ENCODE assay signal across 1 cellular context in genomic region chr1:226349801-226350503, GRCh38.
TF ChIP-seq lines count a peak whose summit lies in the region.

No MANE protein-coding gene starts in this region.

TF ChIP-seq in GM12878, 131 proteins besides CTCF, POLR2A, EP300 and RAD21 (continued from another document):
- TF ChIP-seq, protein P1, sequence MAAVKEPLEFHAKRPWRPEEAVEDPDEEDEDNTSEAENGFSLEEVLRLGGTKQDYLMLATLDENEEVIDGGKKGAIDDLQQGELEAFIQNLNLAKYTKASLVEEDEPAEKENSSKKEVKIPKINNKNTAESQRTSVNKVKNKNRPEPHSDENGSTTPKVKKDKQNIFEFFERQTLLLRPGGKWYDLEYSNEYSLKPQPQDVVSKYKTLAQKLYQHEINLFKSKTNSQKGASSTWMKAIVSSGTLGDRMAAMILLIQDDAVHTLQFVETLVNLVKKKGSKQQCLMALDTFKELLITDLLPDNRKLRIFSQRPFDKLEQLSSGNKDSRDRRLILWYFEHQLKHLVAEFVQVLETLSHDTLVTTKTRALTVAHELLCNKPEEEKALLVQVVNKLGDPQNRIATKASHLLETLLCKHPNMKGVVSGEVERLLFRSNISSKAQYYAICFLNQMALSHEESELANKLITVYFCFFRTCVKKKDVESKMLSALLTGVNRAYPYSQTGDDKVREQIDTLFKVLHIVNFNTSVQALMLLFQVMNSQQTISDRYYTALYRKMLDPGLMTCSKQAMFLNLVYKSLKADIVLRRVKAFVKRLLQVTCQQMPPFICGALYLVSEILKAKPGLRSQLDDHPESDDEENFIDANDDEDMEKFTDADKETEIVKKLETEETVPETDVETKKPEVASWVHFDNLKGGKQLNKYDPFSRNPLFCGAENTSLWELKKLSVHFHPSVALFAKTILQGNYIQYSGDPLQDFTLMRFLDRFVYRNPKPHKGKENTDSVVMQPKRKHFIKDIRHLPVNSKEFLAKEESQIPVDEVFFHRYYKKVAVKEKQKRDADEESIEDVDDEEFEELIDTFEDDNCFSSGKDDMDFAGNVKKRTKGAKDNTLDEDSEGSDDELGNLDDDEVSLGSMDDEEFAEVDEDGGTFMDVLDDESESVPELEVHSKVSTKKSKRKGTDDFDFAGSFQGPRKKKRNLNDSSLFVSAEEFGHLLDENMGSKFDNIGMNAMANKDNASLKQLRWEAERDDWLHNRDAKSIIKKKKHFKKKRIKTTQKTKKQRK (IDR thresholded peaks at IDR 0.05; ENCODE audit: low read depth, low read length): no peak
- TF ChIP-seq BHLHE40 (IDR thresholded peaks at IDR 0.05; ENCODE audit: borderline replicate concordance in 1 of 2, low read depth in 2 of 2, low read length in 1 of 2) (no peak), SRF (IDR thresholded peaks at IDR 0.05; ENCODE audit: low read depth in 2 of 2, low read length in 2 of 2) (peak in 1 of 2 experiments; percentile 68; a peak in 1 of 4 replicates), EGR1 (IDR thresholded peaks at IDR 0.05; ENCODE audit: borderline replicate concordance in 1 of 2, low read depth in 2 of 2, low read length in 2 of 2) (peak; percentile 40 to 99), EED (IDR thresholded peaks at IDR 0.05; ENCODE audit: low read depth) (peak; percentile 42; the same call in 1 of the 2 replicates), CREB1 (IDR thresholded peaks at IDR 0.05; ENCODE audit: low read depth) (0 out of 2 replicates have a peak, but pooled peaks have one; percentile 5)
- TF ChIP-seq, protein P2, sequence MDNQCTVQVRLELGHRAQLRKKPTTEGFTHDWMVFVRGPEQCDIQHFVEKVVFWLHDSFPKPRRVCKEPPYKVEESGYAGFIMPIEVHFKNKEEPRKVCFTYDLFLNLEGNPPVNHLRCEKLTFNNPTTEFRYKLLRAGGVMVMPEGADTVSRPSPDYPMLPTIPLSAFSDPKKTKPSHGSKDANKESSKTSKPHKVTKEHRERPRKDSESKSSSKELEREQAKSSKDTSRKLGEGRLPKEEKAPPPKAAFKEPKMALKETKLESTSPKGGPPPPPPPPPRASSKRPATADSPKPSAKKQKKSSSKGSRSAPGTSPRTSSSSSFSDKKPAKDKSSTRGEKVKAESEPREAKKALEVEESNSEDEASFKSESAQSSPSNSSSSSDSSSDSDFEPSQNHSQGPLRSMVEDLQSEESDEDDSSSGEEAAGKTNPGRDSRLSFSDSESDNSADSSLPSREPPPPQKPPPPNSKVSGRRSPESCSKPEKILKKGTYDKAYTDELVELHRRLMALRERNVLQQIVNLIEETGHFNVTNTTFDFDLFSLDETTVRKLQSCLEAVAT (IDR thresholded peaks at IDR 0.05): 0 out of 2 replicates have a peak, but pooled peaks have one; percentile 22
